13 cellular contexts compared by ENCODE assay signal in genomic region chr11:122837528-122838346, GRCh38. TPM values are rescaled to one million over a fixed set of nuclear protein-coding genes. Genes with fewer than 3 reads are reported as not detected.
"Had no signal": no experiment of that assay in that cellular context is flagged by ENCODE, and none has a peak within 500 bp of the region (broad histone marks: within the 10 kb centered on the region; RNA-seq: fewer than 3 reads in every experiment).

No MANE protein-coding gene starts in this region.

- H3K9me3 ChIP-seq: body of pancreas, SJCRH30, transverse colon had no signal

- ATAC-seq: body of pancreas had no signal

- H3K27me3 ChIP-seq: body of pancreas, hepatocyte, SJCRH30, transverse colon had no signal

- H3K27ac ChIP-seq: body of pancreas, hepatocyte, parathyroid adenoma, SJCRH30, transverse colon had no signal

- H3K36me3 ChIP-seq: SJCRH30, transverse colon had no signal

- H3K4me2 ChIP-seq: hepatocyte had no signal

- H3K9me3 Mint-ChIP-seq: T-helper 2 cell treated with Interferon-gamma antibody and Interleukin-4, amounts not matched to agents 5 μg/mL and 100 μg/mL, for 36 hours had no signal

- H3K27ac Mint-ChIP-seq: T-helper 2 cell treated with Interferon-gamma antibody and Interleukin-4, amounts not matched to agents 5 μg/mL and 100 μg/mL, for 36 hours had no signal

- H3K4me1 ChIP-seq: body of pancreas, parathyroid adenoma, transverse colon had no signal

- H2AFZ ChIP-seq: hepatocyte, parathyroid adenoma had no signal

- H3K4me3 ChIP-seq: body of pancreas, hepatocyte, SJCRH30, skin epidermis, transverse colon had no signal

- DNase-seq: activated naive CD4-positive, alpha-beta T cell; amniotic stem cell; body of pancreas; central memory CD4-positive, alpha-beta T cell; cortex of kidney; SJCRH30; substantia nigra; transverse colon had no signal

- H3K4me3 Mint-ChIP-seq: T-helper 2 cell treated with Interferon-gamma antibody and Interleukin-4, amounts not matched to agents 5 μg/mL and 100 μg/mL, for 36 hours had no signal

- H3K9ac ChIP-seq: parathyroid adenoma had no signal

RNA-seq across cellular contexts. Expression of gene CRTAM, which starts 0.6 kb away (rescaled TPM):
- total RNA-seq: body of pancreas, epithelial cell of proximal tubule, hepatocyte, SJCRH30 had no signal
- polyA plus RNA-seq: hepatocyte had no signal

RNA-seq across cellular contexts. Expression of gene JHY, which starts 44.8 kb away (rescaled TPM):
- total RNA-seq: SJCRH30 had no signal
